Comparison of ENCODE assay signal across 20 cellular contexts in the genomic region with DNA sequence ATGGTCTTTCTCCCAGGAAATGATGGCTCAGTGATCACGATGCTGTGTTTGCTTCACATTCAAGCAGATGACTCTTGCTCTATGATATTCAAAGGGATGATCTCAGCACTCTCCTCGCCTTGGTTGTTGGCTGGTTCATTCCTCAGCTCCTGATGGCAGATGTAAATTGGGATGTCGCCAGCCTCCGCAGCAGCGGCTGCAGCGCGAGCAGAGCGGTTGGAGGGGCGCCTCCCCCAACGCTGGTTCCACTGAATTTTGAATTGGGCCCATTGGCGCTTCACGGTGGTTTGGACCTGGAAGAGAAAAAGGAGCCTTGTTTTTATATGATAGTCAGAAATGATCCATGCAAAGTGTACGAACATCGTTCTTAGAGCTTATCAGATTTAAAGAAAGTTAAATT.
"Had no signal": no experiment of that assay in that cellular context is flagged by ENCODE, and none has a peak within 500 bp of the region (broad histone marks: within the 10 kb centered on the region; RNA-seq: fewer than 3 reads in every experiment).

No MANE protein-coding gene starts in this region.

- H3K9me3 ChIP-seq: colonic mucosa, esophagus muscularis mucosa, gastroesophageal sphincter, heart left ventricle, left ventricle myocardium inferior, lower lobe of right lung, mucosa of descending colon had no signal

- H3K4me2 ChIP-seq: hepatocyte had no signal

- H3K27ac ChIP-seq: colonic mucosa, esophagus muscularis mucosa, foreskin keratinocyte, gastroesophageal sphincter, heart left ventricle, hepatocyte, left ventricle myocardium inferior, lower lobe of right lung had no signal

- H3K79me2 ChIP-seq: hepatocyte had no signal

- H3K4me1 ChIP-seq: colonic mucosa, esophagus muscularis mucosa, foreskin keratinocyte, gastroesophageal sphincter, heart left ventricle, left ventricle myocardium inferior, lower lobe of right lung had no signal

- H3K27me3 ChIP-seq: colonic mucosa, esophagus muscularis mucosa, foreskin keratinocyte, gastroesophageal sphincter, hepatocyte had no signal

- H2AFZ ChIP-seq: hepatocyte had no signal

- DNase-seq: colonic mucosa; cortex of kidney; effector CD4-positive, alpha-beta T cell; effector memory CD4-positive, alpha-beta T cell; foreskin keratinocyte; heart left ventricle; hypothalamus; immature natural killer cell; islet precursor cell; kidney; kidney glomerular epithelial cell; left colon; left ventricle myocardium inferior; lower lobe of right lung; mesenchymal stem cell; mucosa of descending colon; naive B cell had no signal

- H3K4me3 ChIP-seq: colonic mucosa, esophagus muscularis mucosa, gastroesophageal sphincter, heart left ventricle, hepatocyte, left ventricle myocardium inferior, lower lobe of right lung, mucosa of descending colon had no signal

- H3K36me3 ChIP-seq: colonic mucosa, esophagus muscularis mucosa, gastroesophageal sphincter, heart left ventricle, left ventricle myocardium inferior, lower lobe of right lung had no signal
